ENCODE assay signal across 19 cellular contexts in genomic region chr14:33352821-33353220, GRCh38.
"Had no signal": no experiment of that assay in that cellular context is flagged by ENCODE, and none has a peak within 500 bp of the region (broad histone marks: within the 10 kb centered on the region; RNA-seq: fewer than 3 reads in every experiment).

No MANE protein-coding gene starts in this region.

- H3K27ac Mint-ChIP-seq: endodermal cell, natural killer cell, progenitor cell of endocrine pancreas had no signal

- H3K9me3 ChIP-seq: ovary had no signal

- H3K27ac ChIP-seq: coronary artery, foreskin keratinocyte, ovary had no signal

- H3K4me1 ChIP-seq: foreskin keratinocyte had no signal

- H3K4me3 Mint-ChIP-seq: endodermal cell, natural killer cell, neural crest cell had no signal

- H3K36me3 Mint-ChIP-seq: natural killer cell had no signal

- H3K4me1 Mint-ChIP-seq: natural killer cell had no signal

- DNase-seq: effector CD4-positive, alpha-beta T cell; endodermal cell; erythroblast; foreskin keratinocyte; kidney glomerular epithelial cell; mammary epithelial cell; natural killer cell; nucleus accumbens; ovary; right cardiac atrium; stimulated activated CD4-positive, alpha-beta T cell treated with anti-CD3 and anti-CD28 coated beads, Interleukin-2, amount 100 ng/mL, for 48 hours; stimulated activated naive CD4-positive, alpha-beta T cell treated with Interleukin-2 at 50 U/mL for 16 hours; trophoblast cell had no signal

- H3K4me2 ChIP-seq: smooth muscle cell had no signal

- FAIRE-seq: endothelial cell of umbilical vein, islet of Langerhans had no signal

- H3K4me3 ChIP-seq: coronary artery, ovary, smooth muscle cell had no signal

- H3K27me3 ChIP-seq: ovary had no signal

- H3K36me3 ChIP-seq: ovary had no signal

- ATAC-seq: foreskin keratinocyte, natural killer cell, right cardiac atrium had no signal

- H3K9me3 Mint-ChIP-seq: endodermal cell had no signal
